In genomic region chr10:131981429-131982184, GRCh38 we compare ENCODE assay signal across 1 cellular context.
TF ChIP-seq lines count a peak whose summit lies in the region.

BNIP3 (minus strand) TSS chr10:131981923; CDS start chr10:131981806, 117 bp downstream.

TF ChIP-seq in HepG2, 621 proteins besides CTCF, POLR2A, EP300 and RAD21 (continued from another document):
- TF ChIP-seq CEBPZ (IDR thresholded peaks at IDR 0.05; ENCODE audit: low read length) (no peak), GLMP (CRISPR knock-in tag; IDR thresholded peaks at IDR 0.05; ENCODE audit: borderline replicate concordance) (no peak), ZNF503 (CRISPR knock-in tag; IDR thresholded peaks at IDR 0.05) (0 out of 2 replicates have a peak, but pooled peaks have one; percentile 55), NFAT5 (CRISPR knock-in tag; IDR thresholded peaks at IDR 0.05) (0 out of 2 replicates have a peak, but pooled peaks have one; percentile 14), TCF7L2 (IDR thresholded peaks at IDR 0.05; ENCODE audit: low read depth, low read length) (no peak), SATB2 (CRISPR knock-in tag; IDR thresholded peaks at IDR 0.05) (peak; percentile 51), ATF6 (CRISPR knock-in tag; conservative IDR thresholded peaks at IDR 0.05) (0 out of 2 replicates have a peak, but pooled peaks have one; percentile 53), ZNF773 (CRISPR knock-in tag; IDR thresholded peaks at IDR 0.05; ENCODE audit: borderline replicate concordance) (peak; percentile 26; the same call in 1 of the 2 replicates), ELF4 (CRISPR knock-in tag; IDR thresholded peaks at IDR 0.05; ENCODE audit: borderline replicate concordance) (0 out of 2 replicates have a peak, but pooled peaks have one; percentile 46), ZNF556 (CRISPR knock-in tag; IDR thresholded peaks at IDR 0.05; ENCODE audit: borderline replicate concordance) (peak; percentile 77), ZNF841 (CRISPR knock-in tag; IDR thresholded peaks at IDR 0.05; ENCODE audit: borderline replicate concordance) (peak; percentile 70; the same call in 1 of the 2 replicates), ZFP36L2 (CRISPR knock-in tag; IDR thresholded peaks at IDR 0.05) (peak; percentile 65; the same call in 1 of the 2 replicates), ZNF232 (CRISPR knock-in tag; IDR thresholded peaks at IDR 0.05; ENCODE audit: borderline replicate concordance) (peak; percentile 34; the same call in 1 of the 2 replicates), ZXDC (CRISPR knock-in tag; IDR thresholded peaks at IDR 0.05) (peak; percentile 58; the same call in 1 of the 2 replicates), RCOR2 (CRISPR knock-in tag; IDR thresholded peaks at IDR 0.05) (no peak), ZNF256 (CRISPR knock-in tag; conservative IDR thresholded peaks at IDR 0.05) (0 out of 2 replicates have a peak, but pooled peaks have one; percentile 57), ZNF230 (CRISPR knock-in tag; IDR thresholded peaks at IDR 0.05) (peak; percentile 80; the same call in 1 of the 2 replicates)
